Comparison of ENCODE assay signal across 7 cellular contexts in the genomic region with DNA sequence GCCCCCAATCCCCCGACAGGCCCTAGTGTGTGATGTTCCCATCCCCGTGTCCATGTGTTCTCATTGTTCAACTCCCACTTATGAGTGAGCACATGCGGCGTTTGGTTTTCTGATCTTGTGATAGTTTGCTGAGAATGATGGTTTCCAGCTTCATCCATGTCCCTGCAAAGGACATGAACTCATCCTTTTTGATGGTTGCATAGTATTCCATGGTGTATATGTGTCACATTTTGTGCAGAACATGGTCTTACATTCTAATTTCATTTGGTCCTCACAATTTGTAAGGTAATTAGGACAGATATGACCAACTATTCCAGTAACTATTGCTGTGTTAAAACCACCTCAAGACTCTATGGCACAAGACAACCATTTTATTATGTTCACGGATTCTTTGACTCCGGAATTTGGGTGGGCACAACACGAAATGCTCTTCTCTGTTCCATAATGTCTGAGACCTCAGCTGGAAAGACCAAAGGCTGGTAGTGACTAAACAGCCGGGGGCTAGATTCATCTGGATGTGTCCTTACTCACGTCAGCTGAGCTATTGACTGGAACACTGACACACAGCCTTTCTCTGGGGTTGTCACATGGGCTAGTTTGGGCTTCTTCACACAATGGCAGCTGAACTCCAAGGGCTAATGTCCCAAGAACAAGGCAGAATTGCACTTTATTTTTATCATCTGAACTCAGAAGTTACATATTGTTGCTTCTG.
"Had no signal": no experiment of that assay in that cellular context is flagged by ENCODE, and none has a peak within 500 bp of the region (broad histone marks: within the 10 kb centered on the region; RNA-seq: fewer than 3 reads in every experiment).

No MANE protein-coding gene starts in this region.

- DNase-seq: GM23248, GOT3, H7, IMR-90 had no signal

- FAIRE-seq: HTR-8/SVneo had no signal

- H3K36me3 ChIP-seq: HAP-1 had no signal

- ATAC-seq: HCT116 had no signal

- H3K27ac ChIP-seq: GM23248 had no signal

- H3K9ac ChIP-seq: GM23248 had no signal

- H3K4me1 ChIP-seq: HAP-1 had no signal

- H2AFZ ChIP-seq: GM23248 had no signal

- H3K4me3 ChIP-seq: GM23248, HAP-1 had no signal
